8 cellular contexts compared by ENCODE assay signal in the genomic region with DNA sequence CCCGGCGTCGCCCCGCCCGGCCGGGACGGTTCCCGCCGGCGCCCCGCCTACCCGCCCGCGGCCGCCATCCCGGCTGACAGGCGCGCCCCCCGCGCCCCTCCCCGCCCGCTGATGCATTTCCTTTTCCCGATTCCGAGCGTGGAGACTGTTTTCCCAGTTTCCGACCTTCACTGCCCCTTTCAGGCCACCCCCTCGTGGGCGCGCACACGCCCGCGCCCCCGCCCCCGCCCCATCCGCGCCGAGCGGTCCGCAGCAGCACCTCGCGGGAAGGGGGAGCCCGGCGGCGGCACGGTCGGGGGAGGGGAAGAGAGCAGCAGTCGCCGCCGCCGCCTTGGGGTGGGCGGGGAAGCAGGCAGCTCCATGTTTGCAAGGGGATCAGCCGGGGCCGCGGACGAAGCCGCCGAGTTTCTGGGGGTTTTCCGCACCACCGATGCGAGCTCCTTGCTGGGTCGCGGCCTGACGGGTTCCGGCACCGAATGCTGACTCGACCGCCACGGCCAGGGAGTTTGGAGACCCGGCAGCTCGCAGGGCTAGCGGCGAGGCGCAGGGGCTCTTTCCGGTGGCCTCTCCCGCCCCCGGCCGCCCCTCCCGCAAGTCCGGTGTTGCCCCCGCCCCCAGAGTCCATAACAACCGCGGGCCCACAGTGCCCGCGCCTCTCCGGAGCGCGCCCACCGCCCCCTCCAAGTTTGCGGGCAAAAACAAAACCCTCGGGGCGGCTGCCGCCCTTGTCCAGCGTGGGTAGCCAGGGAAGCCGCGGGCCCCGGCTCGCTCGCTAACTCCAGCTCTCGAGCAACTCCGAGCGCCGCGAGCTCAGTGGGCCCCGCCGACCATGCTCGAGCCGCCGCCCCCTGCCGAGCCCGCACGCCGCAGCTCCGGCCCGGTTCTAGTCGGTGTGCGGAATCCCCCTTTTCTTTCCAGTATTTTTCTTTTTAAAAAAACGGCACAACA. TPM values are rescaled to one million over a fixed set of nuclear protein-coding genes. Genes with fewer than 3 reads are reported as not detected.
DNase-seq lines count a peak whose midpoint lies in the region; ATAC-seq, FAIRE-seq and TF ChIP-seq lines count a peak whose summit lies in the region.

No MANE protein-coding gene starts in this region.

- H3K4me1 ChIP-seq in BE2C (no peaks in the 10 kb centered on the region), sigmoid colon (peaks cover 0 to 34% (median 19%) of the 10 kb centered on the region in 4 donors)

- 1% methylated on average over 117 of the region's 117 CpGs for WGBS in sigmoid colon, 2 donors

- peak overlapping the region; percentile 82 for H3K9ac ChIP-seq in SU-DHL-6 (ENCODE audit: low read length)

- no peaks in the 10 kb centered on the region for H3K9me2 ChIP-seq in SU-DHL-6 (replicated peaks; ENCODE audit: insufficient read depth, low read length)

- no peak for ATAC-seq in GM18502 (IDR thresholded peaks at IDR 0.05; ENCODE audit: poor library complexity, unreplicated experiment)

- intact Hi-C loops in sigmoid colon (cut with DNase I), result loop anchor here (5.0 to 10.0 kb wide), 6 partner anchors 78 to 1460 kb away; a partner anchor contains a TSS

- peaks cover 25% of the 10 kb centered on the region for H3F3A ChIP-seq in SU-DHL-6 (ENCODE audit: insufficient read depth)

- TF ChIP-seq CTCF in BE2C (IDR thresholded peaks at IDR 0.05; ENCODE audit: low read depth, low read length) (no peak), SU-DHL-6 (IDR thresholded peaks at IDR 0.05; ENCODE audit: insufficient read depth, low read length, poor library complexity, severe bottlenecking) (no peak), sigmoid colon (IDR thresholded peaks at IDR 0.05) (peak in 1 of 4 experiments; percentile 12)

- TF ChIP-seq EP300 in sigmoid colon (IDR thresholded peaks at IDR 0.05), result no peak

- H3K4me2 ChIP-seq in SU-DHL-6 (ENCODE audit: low read depth, low read length, poor library complexity, severe bottlenecking), result peak overlapping the region; percentile 62

- H4K20me1 ChIP-seq in SU-DHL-6 (ENCODE audit: low read depth, low read length), result peaks cover 3% of the 10 kb centered on the region; the same call in 1 of the 2 replicates

- H3K27ac ChIP-seq in SU-DHL-6 (ENCODE audit: low read depth, low read length), result peak overlapping the region; percentile 94
- peak overlapping the region; percentile 95 to 100 (median 98) for H3K27ac ChIP-seq in sigmoid colon

- no peaks in the 10 kb centered on the region for H3K9me3 ChIP-seq in BE2C
- no peaks in the 10 kb centered on the region for H3K9me3 ChIP-seq in SU-DHL-6 (ENCODE audit: insufficient read depth, low read length)
- H3K9me3 ChIP-seq in sigmoid colon, result no peaks in the 10 kb centered on the region

- H3K27me3 ChIP-seq in BE2C (no peaks in the 10 kb centered on the region), SU-DHL-6 (ENCODE audit: low read length) (no peaks in the 10 kb centered on the region), sigmoid colon (no peaks in the 10 kb centered on the region)

- peak overlapping the region; percentile 98 for H2AFZ ChIP-seq in SU-DHL-6 (ENCODE audit: low read depth, low read length, severe bottlenecking)

- H3K36me3 ChIP-seq in BE2C, result no peaks in the 10 kb centered on the region
- H3K36me3 ChIP-seq in SU-DHL-6 (ENCODE audit: low read length), result no peaks in the 10 kb centered on the region
- no peaks in the 10 kb centered on the region for H3K36me3 ChIP-seq in sigmoid colon

- H3K4me3 ChIP-seq in BE2C (ENCODE audit: low read depth, low read length) (peak overlapping the region; percentile 91), SU-DHL-6 (ENCODE audit: insufficient read depth, low read length, poor library complexity, severe bottlenecking) (peak overlapping the region; percentile 99), sigmoid colon (peak overlapping the region; percentile 75 to 90 (median 84))

- no peak for TF ChIP-seq POLR2A in sigmoid colon (IDR thresholded peaks at IDR 0.05)

- peaks cover 9% of the 10 kb centered on the region for H3K79me2 ChIP-seq in SU-DHL-6 (ENCODE audit: insufficient read depth, low read length)

- peak; percentile 82 for DNase-seq in BE2C
- peak; percentile 42 for DNase-seq in HTR-8/SVneo (ENCODE audit: insufficient read length, low spot score)
- peak; percentile 73 for DNase-seq in activated naive CD8-positive, alpha-beta T cell treated with anti-CD3 and anti-CD28 coated beads, Interleukin-2, amount 50 U/mL, for 16 hours (ENCODE audit: low read depth, low spot score)
- DNase-seq in hepatic stellate cell (ENCODE audit: low spot score), result peak; percentile 64
- peak; percentile 89 for DNase-seq in sigmoid colon
- DNase-seq in NCI-H187 treated with DMSO at 0.1 percent for 48 hours (lab: John Stamatoyannopoulos, UW), result no peak

- no peak for FAIRE-seq in HTR-8/SVneo (lab: Jason Lieb, UNC)

RNA-seq across cellular contexts. Expression of a gene that starts 3.3 kb away (rescaled TPM):
- polyA plus RNA-seq in BE2C (2012; ENCODE audit: insufficient read depth, insufficient read length, low read depth), result 34.3 TPM
- total RNA-seq in sigmoid colon, result 10 to 100 TPM; 34.6 to 41.8 (median 39.3) TPM
- polyA plus RNA-seq in sigmoid colon, result 10 to 100 TPM in 1 of 3 donors, 1 to 10 TPM in 2; 7.9 to 24.2 (median 9.0) TPM
